In genomic region chr19:6811906-6812305, GRCh38 we compare ENCODE assay signal across 9 cellular contexts. TPM values are rescaled to one million over a fixed set of nuclear protein-coding genes. Genes with fewer than 3 reads are reported as not detected.
DNase-seq lines count a peak whose midpoint lies in the region; ATAC-seq and TF ChIP-seq lines count a peak whose summit lies in the region.
"Had no signal": no experiment of that assay in that cellular context is flagged by ENCODE, and none has a peak within 500 bp of the region (broad histone marks: within the 10 kb centered on the region; RNA-seq: fewer than 3 reads in every experiment).

No MANE protein-coding gene starts in this region.

- H3K9me3 Mint-ChIP-seq in activated naive CD8-positive, alpha-beta T cell treated with anti-CD3 and anti-CD28 coated beads, Interleukin-2, amount 50 U/mL, for 24 hours: peaks cover 10% of the 10 kb centered on the region

- no peaks in the 10 kb centered on the region for H3K4me1 ChIP-seq in liver (ENCODE audit: control insufficient read depth in 4 of 4, insufficient read depth in 4 of 4, low read length in 3 of 4)

- no peak for ATAC-seq in activated naive CD8-positive, alpha-beta T cell treated with anti-CD3 and anti-CD28 coated beads, Interleukin-2, amount 50 U/mL, for 24 hours
- ATAC-seq in HG03378 (IDR thresholded peaks at IDR 0.05; ENCODE audit: unreplicated experiment) (no peak), HG03095 (IDR thresholded peaks at IDR 0.05; ENCODE audit: unreplicated experiment) (no peak), GM21737 (IDR thresholded peaks at IDR 0.05; ENCODE audit: unreplicated experiment) (no peak)

- peaks cover 71% of the 10 kb centered on the region for H3K4me1 Mint-ChIP-seq in activated naive CD8-positive, alpha-beta T cell treated with anti-CD3 and anti-CD28 coated beads, Interleukin-2, amount 50 U/mL, for 24 hours

- peaks cover 0 to 6% (median 0%) of the 10 kb centered on the region in 4 donors for H3K27me3 ChIP-seq in liver (ENCODE audit: control insufficient read depth in 4 of 4, insufficient read depth in 4 of 4, low read length in 3 of 4)

- no peaks in the 10 kb centered on the region for H3K27me3 Mint-ChIP-seq in activated naive CD8-positive, alpha-beta T cell treated with anti-CD3 and anti-CD28 coated beads, Interleukin-2, amount 50 U/mL, for 24 hours
- H3K27me3 Mint-ChIP-seq: activated naive CD8-positive, alpha-beta T cell treated with anti-CD3 and anti-CD28 coated beads, Interleukin-2, amount 10 ng/mL, durations not matched to agents 7 days and 5 days had no signal

- peaks cover 42% of the 10 kb centered on the region for H3K36me3 Mint-ChIP-seq in activated naive CD8-positive, alpha-beta T cell treated with anti-CD3 and anti-CD28 coated beads, Interleukin-2, amount 50 U/mL, for 24 hours (ENCODE audit: low read depth)

- no peak overlapping the region for H3K9ac ChIP-seq in liver (ENCODE audit: low read depth in 1 of 2, low read length in 2 of 2)

- no peak overlapping the region for H3K4me3 Mint-ChIP-seq in activated naive CD8-positive, alpha-beta T cell treated with anti-CD3 and anti-CD28 coated beads, Interleukin-2, amount 50 U/mL, for 24 hours
- H3K4me3 Mint-ChIP-seq: activated naive CD8-positive, alpha-beta T cell treated with anti-CD3 and anti-CD28 coated beads, Interleukin-2, amount 10 ng/mL, durations not matched to agents 7 days and 5 days had no signal

- H3K36me3 ChIP-seq in liver (ENCODE audit: control insufficient read depth in 4 of 4, insufficient read depth in 3 of 4, low read depth in 1 of 4, low read length in 3 of 4): peaks cover 0 to 2% (median 0%) of the 10 kb centered on the region in 4 donors

- no peak for TF ChIP-seq CTCF in liver (IDR thresholded peaks at IDR 0.05; ENCODE audit: low read depth, low read length, missing input control)

- no peak overlapping the region for H3K4me3 ChIP-seq in liver (ENCODE audit: low read depth in 1 of 3, low read length in 3 of 3)

- peaks cover 0 to 5% (median 0%) of the 10 kb centered on the region in 4 donors for H3K9me3 ChIP-seq in liver (ENCODE audit: control insufficient read depth in 4 of 4, low read length in 3 of 4)

- 37% methylated on average over 2 of the region's 2 CpGs for WGBS in liver

- TF ChIP-seq RAD21 in liver (IDR thresholded peaks at IDR 0.05): no peak

- H3K27ac Mint-ChIP-seq in activated naive CD8-positive, alpha-beta T cell treated with anti-CD3 and anti-CD28 coated beads, Interleukin-2, amount 50 U/mL, for 24 hours: peak overlapping the region; percentile 16

- DNase-seq in D341Med (ENCODE audit: low spot score): peak; percentile 71
- DNase-seq in LHCN-M2 (ENCODE audit: low read depth): peak; percentile 67
- no peak for DNase-seq in activated naive CD8-positive, alpha-beta T cell treated with anti-CD3 and anti-CD28 coated beads, Interleukin-2, amount 50 U/mL, for 24 hours
- no peak for DNase-seq in stimulated activated CD4-positive, alpha-beta T cell treated with anti-CD3 and anti-CD28 coated beads, Interleukin-4, amount 100 ng/mL, for 1 hour
- DNase-seq: activated naive CD8-positive, alpha-beta T cell treated with anti-CD3 and anti-CD28 coated beads, Interleukin-2, amount 10 ng/mL, durations not matched to agents 7 days and 5 days had no signal

- no peak overlapping the region for H3K27ac ChIP-seq in liver (ENCODE audit: low read depth in 1 of 2, low read length in 2 of 2)

TF ChIP-seq in liver, 16 proteins besides CTCF, POLR2A, EP300 and RAD21:
- TF ChIP-seq HNF4A (conservative IDR thresholded peaks at IDR 0.05) (no peak), YY1 (IDR thresholded peaks at IDR 0.05) (peak; percentile 58)

RNA-seq across cellular contexts. Expression of gene VAV1, which starts 39.4 kb away (rescaled TPM):
- total RNA-seq in LHCN-M2 (2014; rRNA removed): not detected in 2 replicates
- not detected for polyA plus RNA-seq in LHCN-M2 (2012)
- total RNA-seq in liver: 10 to 100 TPM in 1 of 2 donors, 1 to 10 TPM in 1; 6.3 to 13.3 TPM
- 1 to 10 TPM in 1 of 2 donors, under 1 TPM in 1; 0.60 to 2.0 TPM for polyA plus RNA-seq in liver

RNA-seq across cellular contexts. Expression of gene SH2D3A, which starts 44.7 kb away (rescaled TPM):
- not detected in 2 replicates for total RNA-seq in LHCN-M2 (2014; rRNA removed)
- polyA plus RNA-seq in LHCN-M2 (2012): 0.40 TPM
- total RNA-seq in liver: 1 to 10 TPM in 1 of 2 donors, under 1 TPM in 1; 0.23 to 1.0 TPM
- polyA plus RNA-seq in liver: 1 to 10 TPM in 1 of 2 donors, under 1 TPM in 1; 0.54 to 1.0 TPM

Comparison
In these comparisons a context has a peak if more than half of its experiments do, and no peak if none do; other contexts are left out.
1. DNase-seq: peak in D341Med (single experiment) and LHCN-M2 (single experiment); none in activated naive CD8-positive, alpha-beta T cell treated with anti-CD3 and anti-CD28 coated beads, Interleukin-2, amount 50 U/mL, for 24 hours (single experiment) and stimulated activated CD4-positive, alpha-beta T cell treated with anti-CD3 and anti-CD28 coated beads, Interleukin-4, amount 100 ng/mL, for 1 hour (single experiment).